8 cellular contexts compared by ENCODE assay signal in the genomic region with DNA sequence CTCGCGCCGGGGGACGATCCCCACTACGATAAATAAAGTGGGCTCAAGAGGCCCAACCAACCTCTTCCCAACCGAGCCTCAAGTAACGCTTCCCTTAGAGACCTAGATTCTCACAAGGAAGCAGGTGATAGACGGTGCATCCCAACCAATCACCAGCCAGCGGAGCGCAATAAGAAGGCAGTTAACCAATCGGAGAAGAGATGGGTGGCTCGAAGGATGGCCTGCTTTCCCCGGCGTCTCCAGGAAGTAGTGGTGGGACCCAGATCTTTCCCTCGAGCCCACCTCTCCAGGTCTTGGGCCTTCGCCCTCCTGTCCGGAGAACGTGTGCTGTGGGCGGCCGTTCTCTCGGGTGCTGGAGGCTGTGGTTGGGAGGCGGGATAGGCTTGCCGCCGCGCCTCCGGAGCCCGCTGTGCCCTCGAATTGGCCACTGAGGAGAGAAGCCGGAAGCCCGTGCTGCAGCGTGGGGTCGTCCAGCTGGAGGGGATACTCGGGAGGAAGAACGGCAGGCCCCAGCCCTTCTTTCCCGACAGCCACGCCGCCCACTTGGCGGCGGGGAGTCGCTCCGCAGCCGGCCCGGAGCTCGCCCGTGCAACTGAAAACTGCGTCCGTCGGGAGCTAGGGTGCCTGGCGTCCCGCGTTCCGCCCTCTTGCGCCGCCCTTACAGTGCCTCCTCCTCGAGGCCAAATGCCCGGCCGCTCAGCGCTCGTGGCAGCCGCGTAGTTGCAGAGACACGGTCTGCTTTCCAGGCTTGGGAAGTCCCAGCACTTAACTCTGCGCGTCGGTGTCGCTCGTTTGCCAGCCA. TPM values are rescaled to one million over a fixed set of nuclear protein-coding genes. Genes with fewer than 3 reads are reported as not detected.
DNase-seq lines count a peak whose midpoint lies in the region; ATAC-seq, FAIRE-seq and TF ChIP-seq lines count a peak whose summit lies in the region.

A gene (minus strand): TSS at position 594 of the 802 bp plus-strand sequence. CDS start 2,665 bp downstream, outside the sequence.

- peaks cover 5% of the 10 kb centered on the region for H3K36me3 ChIP-seq in rectal smooth muscle tissue (ENCODE audit: control insufficient read depth, insufficient read depth, low read length)
- peaks cover 0 to 3% of the 10 kb centered on the region in 2 donors for H3K36me3 ChIP-seq in aorta (ENCODE audit: control insufficient read depth in 1 of 2, insufficient read depth in 2 of 2, low read length in 1 of 2)

- H3K4me1 ChIP-seq in rectal smooth muscle tissue (ENCODE audit: control insufficient read depth, insufficient read depth, low read length) (peaks cover 4% of the 10 kb centered on the region), aorta (ENCODE audit: control insufficient read depth in 1 of 2, insufficient read depth in 2 of 2, low read length in 2 of 2) (peaks cover 0 to 3% of the 10 kb centered on the region in 2 donors)

- peak within 1 kb of the TSS; percentile 81 for H3K9ac ChIP-seq in rectal smooth muscle tissue (ENCODE audit: low read length)

- ATAC-seq in HG02981 (IDR thresholded peaks at IDR 0.05; ENCODE audit: unreplicated experiment) (peak; percentile 97), aorta (ENCODE audit: low FRiP score) (peak; percentile 100)

- FAIRE-seq in GM18507 (lab: Jason Lieb, UNC) = peak; percentile 97

- H3K4me3 ChIP-seq in astrocyte of the cerebellum (ENCODE audit: low read depth, low read length) (peak within 1 kb of the TSS; percentile 77), rectal smooth muscle tissue (ENCODE audit: low read length) (peak within 1 kb of the TSS; percentile 97), aorta (ENCODE audit: low read length in 2 of 2) (peak within 1 kb of the TSS; percentile 83 to 96)

- H3K27me3 ChIP-seq in rectal smooth muscle tissue (ENCODE audit: control insufficient read depth, insufficient read depth, low read length) (no peaks in the 10 kb centered on the region), aorta (ENCODE audit: control insufficient read depth in 1 of 2, insufficient read depth in 2 of 2, low read length in 1 of 2) (no peaks in the 10 kb centered on the region)

- DNase-seq in GM18507 (ENCODE audit: extremely low spot score, insufficient read length, low read depth) (peak; percentile 86), NCI-H2029 treated with DMSO at 0.1 percent for 48 hours (lab: John Stamatoyannopoulos, UW) (peak; percentile 54), T-helper 9 cell (peak; percentile 73), astrocyte of the cerebellum (ENCODE audit: low read depth) (peak; percentile 98), hepatic stellate cell (ENCODE audit: low spot score) (peak; percentile 99), aorta (peak; percentile 96)

- H3K27ac ChIP-seq in rectal smooth muscle tissue (ENCODE audit: low read depth, low read length) (peak within 1 kb of the TSS; percentile 97), aorta (ENCODE audit: low read depth in 1 of 2, low read length in 2 of 2) (peak within 1 kb of the TSS; percentile 95)

- 0% methylated on average over 61 to 67 of the region's 67 CpGs for WGBS in aorta, 2 donors

- in situ Hi-C loops in astrocyte of the cerebellum (cut with HindIII; ENCODE audit: low sequenced_read_pairs) = no loop called here

- H3K9me3 ChIP-seq in aorta (ENCODE audit: control insufficient read depth, low read length) = no peaks in the 10 kb centered on the region

- no peak for TF ChIP-seq CTCF in astrocyte of the cerebellum (IDR thresholded peaks at IDR 0.05; ENCODE audit: low read depth, low read length, missing control alignments)

- intact Hi-C loops in aorta (cut with DNase I) = loop anchor here in 1 of 2 donors (1.0 kb wide), 2 partner anchors 31 to 36 kb away; no protein-coding TSS in a partner anchor

RNA-seq across cellular contexts. Expression of the gene that starts here (rescaled TPM):
- 10 to 100 TPM; 23.2 to 28.9 TPM for total RNA-seq in aorta
- polyA plus RNA-seq in aorta = 10 to 100 TPM; 13.1 to 16.0 TPM

Comparison
In these comparisons a context has a peak if more than half of its experiments do, and no peak if none do; other contexts are left out.
1. Peak in every context shown above with its lines: DNase-seq, ATAC-seq, H3K4me3 ChIP-seq and H3K27ac ChIP-seq.